Comparison of ENCODE assay signal across 1 cellular context in the genomic region with DNA sequence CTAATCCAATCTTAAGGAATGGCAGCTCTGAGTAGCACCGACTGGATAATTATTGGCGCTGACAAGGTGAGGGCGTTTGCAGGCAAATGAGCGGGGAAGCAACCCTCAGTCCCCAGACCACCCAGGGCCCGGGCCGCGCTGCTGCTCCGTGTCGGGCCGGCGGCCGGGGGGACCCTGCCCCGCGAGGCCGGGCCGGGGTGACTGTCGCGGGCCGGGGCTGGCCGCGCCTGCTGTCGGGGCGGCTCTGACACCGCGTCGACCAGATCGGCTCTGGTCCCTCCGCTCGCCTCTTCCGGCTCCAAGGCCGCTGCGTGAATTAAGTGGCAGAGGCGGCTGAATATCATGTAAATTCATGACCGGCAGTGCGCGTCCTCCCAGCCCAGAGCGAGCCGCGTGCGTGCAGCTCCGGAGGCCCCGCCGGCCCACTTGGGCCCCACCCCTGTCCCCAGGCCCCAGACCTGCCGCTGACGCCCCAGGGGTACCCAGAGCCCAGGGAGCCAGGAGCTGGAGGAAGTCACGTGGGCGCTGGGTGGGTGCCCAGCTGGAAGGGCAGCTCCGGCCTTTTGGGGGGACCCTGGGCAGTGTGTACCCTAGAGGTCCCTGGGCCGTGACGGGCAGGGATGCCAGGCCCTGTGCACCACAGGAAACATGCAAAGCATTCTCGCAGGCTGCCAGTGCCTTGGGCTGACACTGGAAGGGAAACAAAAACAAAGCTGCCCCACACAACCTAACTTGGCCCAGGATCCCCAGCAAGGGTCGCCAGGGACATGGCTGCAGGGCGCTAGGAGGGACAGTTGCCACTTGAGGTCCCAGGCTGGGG.
TF ChIP-seq lines count a peak whose summit lies in the region.

No MANE protein-coding gene starts in this region.

TF ChIP-seq in GM23338, 12 proteins besides CTCF, POLR2A, EP300 and RAD21 (continued from another document):
- TF ChIP-seq, protein P1, sequence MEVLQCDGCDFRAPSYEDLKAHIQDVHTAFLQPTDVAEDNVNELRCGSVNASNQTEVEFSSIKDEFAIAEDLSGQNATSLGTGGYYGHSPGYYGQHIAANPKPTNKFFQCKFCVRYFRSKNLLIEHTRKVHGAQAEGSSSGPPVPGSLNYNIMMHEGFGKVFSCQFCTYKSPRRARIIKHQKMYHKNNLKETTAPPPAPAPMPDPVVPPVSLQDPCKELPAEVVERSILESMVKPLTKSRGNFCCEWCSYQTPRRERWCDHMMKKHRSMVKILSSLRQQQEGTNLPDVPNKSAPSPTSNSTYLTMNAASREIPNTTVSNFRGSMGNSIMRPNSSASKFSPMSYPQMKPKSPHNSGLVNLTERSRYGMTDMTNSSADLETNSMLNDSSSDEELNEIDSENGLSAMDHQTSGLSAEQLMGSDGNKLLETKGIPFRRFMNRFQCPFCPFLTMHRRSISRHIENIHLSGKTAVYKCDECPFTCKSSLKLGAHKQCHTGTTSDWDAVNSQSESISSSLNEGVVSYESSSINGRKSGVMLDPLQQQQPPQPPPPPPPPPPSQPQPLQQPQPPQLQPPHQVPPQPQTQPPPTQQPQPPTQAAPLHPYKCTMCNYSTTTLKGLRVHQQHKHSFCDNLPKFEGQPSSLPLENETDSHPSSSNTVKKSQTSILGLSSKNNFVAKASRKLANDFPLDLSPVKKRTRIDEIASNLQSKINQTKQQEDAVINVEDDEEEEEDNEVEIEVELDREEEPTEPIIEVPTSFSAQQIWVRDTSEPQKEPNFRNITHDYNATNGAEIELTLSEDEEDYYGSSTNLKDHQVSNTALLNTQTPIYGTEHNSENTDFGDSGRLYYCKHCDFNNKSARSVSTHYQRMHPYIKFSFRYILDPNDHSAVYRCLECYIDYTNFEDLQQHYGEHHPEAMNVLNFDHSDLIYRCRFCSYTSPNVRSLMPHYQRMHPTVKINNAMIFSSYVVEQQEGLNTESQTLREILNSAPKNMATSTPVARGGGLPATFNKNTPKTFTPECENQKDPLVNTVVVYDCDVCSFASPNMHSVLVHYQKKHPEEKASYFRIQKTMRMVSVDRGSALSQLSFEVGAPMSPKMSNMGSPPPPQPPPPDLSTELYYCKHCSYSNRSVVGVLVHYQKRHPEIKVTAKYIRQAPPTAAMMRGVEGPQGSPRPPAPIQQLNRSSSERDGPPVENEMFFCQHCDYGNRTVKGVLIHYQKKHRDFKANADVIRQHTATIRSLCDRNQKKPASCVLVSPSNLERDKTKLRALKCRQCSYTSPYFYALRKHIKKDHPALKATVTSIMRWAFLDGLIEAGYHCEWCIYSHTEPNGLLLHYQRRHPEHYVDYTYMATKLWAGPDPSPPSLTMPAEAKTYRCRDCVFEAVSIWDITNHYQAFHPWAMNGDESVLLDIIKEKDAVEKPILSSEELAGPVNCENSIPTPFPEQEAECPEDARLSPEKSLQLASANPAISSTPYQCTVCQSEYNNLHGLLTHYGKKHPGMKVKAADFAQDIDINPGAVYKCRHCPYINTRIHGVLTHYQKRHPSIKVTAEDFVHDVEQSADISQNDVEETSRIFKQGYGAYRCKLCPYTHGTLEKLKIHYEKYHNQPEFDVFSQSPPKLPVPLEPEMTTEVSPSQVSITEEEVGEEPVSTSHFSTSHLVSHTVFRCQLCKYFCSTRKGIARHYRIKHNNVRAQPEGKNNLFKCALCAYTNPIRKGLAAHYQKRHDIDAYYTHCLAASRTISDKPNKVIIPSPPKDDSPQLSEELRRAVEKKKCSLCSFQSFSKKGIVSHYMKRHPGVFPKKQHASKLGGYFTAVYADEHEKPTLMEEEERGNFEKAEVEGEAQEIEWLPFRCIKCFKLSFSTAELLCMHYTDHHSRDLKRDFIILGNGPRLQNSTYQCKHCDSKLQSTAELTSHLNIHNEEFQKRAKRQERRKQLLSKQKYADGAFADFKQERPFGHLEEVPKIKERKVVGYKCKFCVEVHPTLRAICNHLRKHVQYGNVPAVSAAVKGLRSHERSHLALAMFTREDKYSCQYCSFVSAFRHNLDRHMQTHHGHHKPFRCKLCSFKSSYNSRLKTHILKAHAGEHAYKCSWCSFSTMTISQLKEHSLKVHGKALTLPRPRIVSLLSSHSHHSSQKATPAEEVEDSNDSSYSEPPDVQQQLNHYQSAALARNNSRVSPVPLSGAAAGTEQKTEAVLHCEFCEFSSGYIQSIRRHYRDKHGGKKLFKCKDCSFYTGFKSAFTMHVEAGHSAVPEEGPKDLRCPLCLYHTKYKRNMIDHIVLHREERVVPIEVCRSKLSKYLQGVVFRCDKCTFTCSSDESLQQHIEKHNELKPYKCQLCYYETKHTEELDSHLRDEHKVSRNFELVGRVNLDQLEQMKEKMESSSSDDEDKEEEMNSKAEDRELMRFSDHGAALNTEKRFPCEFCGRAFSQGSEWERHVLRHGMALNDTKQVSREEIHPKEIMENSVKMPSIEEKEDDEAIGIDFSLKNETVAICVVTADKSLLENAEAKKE (CRISPR knock-in tag; IDR thresholded peaks at IDR 0.05): no peak
- TF ChIP-seq STAT1 (IDR thresholded peaks at IDR 0.05; ENCODE audit: unreplicated experiment) (no peak), NANOG (IDR thresholded peaks at IDR 0.05; ENCODE audit: borderline replicate concordance) (no peak), CREB1 (CRISPR knock-in tag; IDR thresholded peaks at IDR 0.05; ENCODE audit: low read depth) (no peak), ZNF331 (CRISPR knock-in tag; IDR thresholded peaks at IDR 0.05; ENCODE audit: low read depth) (no peak), ZNF114 (CRISPR knock-in tag; IDR thresholded peaks at IDR 0.05) (no peak)
- TF ChIP-seq, protein P2, sequence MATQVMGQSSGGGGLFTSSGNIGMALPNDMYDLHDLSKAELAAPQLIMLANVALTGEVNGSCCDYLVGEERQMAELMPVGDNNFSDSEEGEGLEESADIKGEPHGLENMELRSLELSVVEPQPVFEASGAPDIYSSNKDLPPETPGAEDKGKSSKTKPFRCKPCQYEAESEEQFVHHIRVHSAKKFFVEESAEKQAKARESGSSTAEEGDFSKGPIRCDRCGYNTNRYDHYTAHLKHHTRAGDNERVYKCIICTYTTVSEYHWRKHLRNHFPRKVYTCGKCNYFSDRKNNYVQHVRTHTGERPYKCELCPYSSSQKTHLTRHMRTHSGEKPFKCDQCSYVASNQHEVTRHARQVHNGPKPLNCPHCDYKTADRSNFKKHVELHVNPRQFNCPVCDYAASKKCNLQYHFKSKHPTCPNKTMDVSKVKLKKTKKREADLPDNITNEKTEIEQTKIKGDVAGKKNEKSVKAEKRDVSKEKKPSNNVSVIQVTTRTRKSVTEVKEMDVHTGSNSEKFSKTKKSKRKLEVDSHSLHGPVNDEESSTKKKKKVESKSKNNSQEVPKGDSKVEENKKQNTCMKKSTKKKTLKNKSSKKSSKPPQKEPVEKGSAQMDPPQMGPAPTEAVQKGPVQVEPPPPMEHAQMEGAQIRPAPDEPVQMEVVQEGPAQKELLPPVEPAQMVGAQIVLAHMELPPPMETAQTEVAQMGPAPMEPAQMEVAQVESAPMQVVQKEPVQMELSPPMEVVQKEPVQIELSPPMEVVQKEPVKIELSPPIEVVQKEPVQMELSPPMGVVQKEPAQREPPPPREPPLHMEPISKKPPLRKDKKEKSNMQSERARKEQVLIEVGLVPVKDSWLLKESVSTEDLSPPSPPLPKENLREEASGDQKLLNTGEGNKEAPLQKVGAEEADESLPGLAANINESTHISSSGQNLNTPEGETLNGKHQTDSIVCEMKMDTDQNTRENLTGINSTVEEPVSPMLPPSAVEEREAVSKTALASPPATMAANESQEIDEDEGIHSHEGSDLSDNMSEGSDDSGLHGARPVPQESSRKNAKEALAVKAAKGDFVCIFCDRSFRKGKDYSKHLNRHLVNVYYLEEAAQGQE (IDR thresholded peaks at IDR 0.05; ENCODE audit: unreplicated experiment): no peak
TF ChIP-seq in GM23338: peak in this region for 0.
